ENCODE assay signal across 10 cellular contexts in genomic region chr1:145782166-145783099, GRCh38. TPM values are rescaled to one million over a fixed set of nuclear protein-coding genes. Genes with fewer than 3 reads are reported as not detected.
DNase-seq lines count a peak whose midpoint lies in the region; ATAC-seq, FAIRE-seq and TF ChIP-seq lines count a peak whose summit lies in the region.
"Had no signal": no experiment of that assay in that cellular context is flagged by ENCODE, and none has a peak within 500 bp of the region (broad histone marks: within the 10 kb centered on the region; RNA-seq: fewer than 3 reads in every experiment).

No MANE protein-coding gene starts in this region.

- H3K27me3 ChIP-seq in bronchial epithelial cell (ENCODE audit: control insufficient read depth, insufficient read depth, low read length) (no peaks in the 10 kb centered on the region), right lobe of liver (no peaks in the 10 kb centered on the region)

- ATAC-seq in right lobe of liver (peak; percentile 78 to 93 (median 85)), GM18498 (IDR thresholded peaks at IDR 0.05; ENCODE audit: unreplicated experiment) (no peak), HG02970 (IDR thresholded peaks at IDR 0.05; ENCODE audit: low FRiP score, unreplicated experiment) (no peak)

- no peak for FAIRE-seq in bronchial epithelial cell (lab: Jason Lieb, UNC)

- TF ChIP-seq POLR2A in right lobe of liver (IDR thresholded peaks at IDR 0.05) = peak; percentile 23

- H3K36me3 ChIP-seq in bronchial epithelial cell (ENCODE audit: control insufficient read depth, insufficient read depth, low read length) (no peaks in the 10 kb centered on the region), right lobe of liver (no peaks in the 10 kb centered on the region)

- H3K27ac ChIP-seq in 22Rv1 = peak overlapping the region; percentile 54
- peak overlapping the region; percentile 59 to 85 (median 76) for H3K27ac ChIP-seq in right lobe of liver

- H3K4me3 ChIP-seq in bronchial epithelial cell (ENCODE audit: low read depth, low read length) (no peak overlapping the region), right lobe of liver (no peak overlapping the region)

- intact Hi-C loops in right lobe of liver (cut with DNase I) = no loop called here

- 77% methylated on average over 11 of the region's 12 CpGs for WGBS in right lobe of liver (ENCODE audit: insufficient coverage, low coverage, low lambda C conversion rate, missing lambda C conversion rate)

- TF ChIP-seq CTCF in 22Rv1 (IDR thresholded peaks at IDR 0.05) (no peak), bronchial epithelial cell (IDR thresholded peaks at IDR 0.05; ENCODE audit: insufficient read depth, low read length, severe bottlenecking) (no peak), right lobe of liver (IDR thresholded peaks at IDR 0.05) (no peak)

- peak; percentile 89 for DNase-seq in HS-5 (ENCODE audit: low read depth)
- peak; percentile 98 for DNase-seq in bronchial epithelial cell (ENCODE audit: low read depth)
- DNase-seq in right lobe of liver = no peak
- DNase-seq in globus pallidus (ENCODE audit: low spot score) = no peak
- no peak for DNase-seq in NCI-H748 treated with DMSO at 0.1 percent for 48 hours (lab: John Stamatoyannopoulos, UW)
- DNase-seq: activated CD4-positive, CD25-positive, alpha-beta regulatory T cell treated with anti-CD3 and anti-CD28 coated beads, Interleukin-2, amount 50 U/mL, for 72 hours; hypothalamus had no signal

- H3K4me1 ChIP-seq in right lobe of liver = peaks cover 0 to 12% (median 3%) of the 10 kb centered on the region in 4 donors

- H3K9me3 ChIP-seq in right lobe of liver = no peaks in the 10 kb centered on the region

RNA-seq across cellular contexts. Expression of gene RNF115, which starts 41.5 kb away (rescaled TPM):
- total RNA-seq in bronchial epithelial cell = 8.4 and 9.0 TPM in 2 replicates
- total RNA-seq in right lobe of liver = 10 to 100 TPM in 2 of 6 experiments, 1 to 10 TPM in 4; 5.3 to 10.3 (median 8.0) TPM

RNA-seq across cellular contexts. Expression of gene POLR3C, which starts 41.6 kb away (rescaled TPM):
- 22.9 and 28.2 TPM in 2 replicates for total RNA-seq in bronchial epithelial cell
- 10 to 100 TPM in 3 of 6 experiments, 1 to 10 TPM in 3; 7.7 to 17.0 (median 11.2) TPM for total RNA-seq in right lobe of liver

Comparison
In these comparisons a context has a peak if more than half of its experiments do, and no peak if none do; other contexts are left out.
1. DNase-seq: peak in HS-5 (single experiment) and bronchial epithelial cell (single experiment); none in right lobe of liver (0 of 3), globus pallidus (single experiment) and NCI-H748 treated with DMSO at 0.1 percent for 48 hours (single experiment).
2. ATAC-seq: peak in right lobe of liver (4 of 4); none in GM18498 (single experiment) and HG02970 (single experiment).